In the genomic region with DNA sequence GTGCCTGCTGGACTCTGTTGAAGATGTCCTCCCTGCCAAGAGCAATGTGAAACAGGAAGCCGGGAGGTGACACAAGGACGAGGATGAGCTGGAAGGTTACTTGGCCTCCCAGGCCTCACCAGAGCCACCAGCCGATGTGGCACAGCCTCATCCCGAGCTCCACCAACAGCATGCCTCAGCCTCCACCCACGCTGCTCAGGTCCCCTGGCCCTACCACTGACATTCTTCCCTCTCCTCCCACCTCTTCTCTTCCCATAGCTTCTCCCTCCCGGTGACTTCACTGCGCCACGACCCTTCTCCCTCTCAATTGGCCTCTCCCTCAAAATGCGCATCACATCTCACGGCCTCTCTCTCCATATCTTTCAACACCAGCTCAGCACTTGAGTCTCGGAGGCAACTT, we compare ENCODE assay signal across 16 cellular contexts.
DNase-seq lines count a peak whose midpoint lies in the region; ATAC-seq lines count a peak whose summit lies in the region.
"Had no signal": no experiment of that assay in that cellular context is flagged by ENCODE, and none has a peak within 500 bp of the region (broad histone marks: within the 10 kb centered on the region; RNA-seq: fewer than 3 reads in every experiment).

No MANE protein-coding gene starts in this region.

- H3K27me3 ChIP-seq in right cardiac atrium (ENCODE audit: control insufficient read depth, insufficient read depth), result no peaks in the 10 kb centered on the region
- H3K27me3 ChIP-seq: BLaER1 had no signal

- 43% methylated on average over 11 of the region's 11 CpGs for WGBS in right cardiac atrium

- no peak overlapping the region for H3K27ac Mint-ChIP-seq in activated CD4-positive, alpha-beta memory T cell treated with anti-CD3 and anti-CD28 coated beads, Interleukin-2, amount 10 ng/mL, durations not matched to agents 7 days and 5 days
- H3K27ac Mint-ChIP-seq in stimulated activated naive B cell treated with anti-CD40 and anti-IgM and Interleukin-4, amounts not matched to agents 10 μg/mL and 1 μg/mL and 100 μg/mL, for 72 hours, result no peak overlapping the region
- H3K27ac Mint-ChIP-seq in activated naive CD4-positive, alpha-beta T cell treated with anti-CD3 and anti-CD28 coated beads, Interleukin-2, amount 50 U/mL, for 72 hours, result no peak overlapping the region
- H3K27ac Mint-ChIP-seq: CD8-positive, alpha-beta memory T cell; IgD-negative memory B cell had no signal

- POLR2A ChIA-PET in activated CD4-positive, alpha-beta memory T cell treated with anti-CD3 and anti-CD28 coated beads, Interleukin-2, amount 10 ng/mL, durations not matched to agents 7 days and 5 days (lab: Charles Lee), result no interaction called here

- H3K27ac ChIP-seq in right cardiac atrium (ENCODE audit: low read length), result peak overlapping the region; percentile 13
- H3K27ac ChIP-seq: BLaER1, GM23248 had no signal

- H3K4me3 ChIP-seq in right cardiac atrium (ENCODE audit: low read length), result no peak overlapping the region
- H3K4me3 ChIP-seq: BLaER1, GM12878, GM23248 had no signal

- H3K9me3 ChIP-seq in right cardiac atrium (ENCODE audit: control insufficient read depth, low read length), result no peaks in the 10 kb centered on the region
- H3K9me3 ChIP-seq: BLaER1, Caco-2 had no signal

- H3K9me3 Mint-ChIP-seq in activated CD4-positive, alpha-beta memory T cell treated with anti-CD3 and anti-CD28 coated beads, Interleukin-2, amount 10 ng/mL, durations not matched to agents 7 days and 5 days, result no peaks in the 10 kb centered on the region
- peaks cover 0 to 6% of the 10 kb centered on the region in 2 donors for H3K9me3 Mint-ChIP-seq in stimulated activated naive B cell treated with anti-CD40 and anti-IgM and Interleukin-4, amounts not matched to agents 10 μg/mL and 1 μg/mL and 100 μg/mL, for 72 hours
- H3K9me3 Mint-ChIP-seq in activated naive CD4-positive, alpha-beta T cell treated with anti-CD3 and anti-CD28 coated beads, Interleukin-2, amount 50 U/mL, for 72 hours, result no peaks in the 10 kb centered on the region
- H3K9me3 Mint-ChIP-seq: CD8-positive, alpha-beta memory T cell; H9; IgD-negative memory B cell had no signal

- H3K4me1 ChIP-seq in right cardiac atrium (ENCODE audit: control insufficient read depth, insufficient read depth, low read length), result peaks cover 4% of the 10 kb centered on the region
- H3K4me1 ChIP-seq: BLaER1, Caco-2 had no signal

- H3K4me3 Mint-ChIP-seq in activated CD4-positive, alpha-beta memory T cell treated with anti-CD3 and anti-CD28 coated beads, Interleukin-2, amount 10 ng/mL, durations not matched to agents 7 days and 5 days, result no peak overlapping the region
- H3K4me3 Mint-ChIP-seq in stimulated activated naive B cell treated with anti-CD40 and anti-IgM and Interleukin-4, amounts not matched to agents 10 μg/mL and 1 μg/mL and 100 μg/mL, for 72 hours, result no peak overlapping the region
- H3K4me3 Mint-ChIP-seq: CD8-positive, alpha-beta memory T cell; H9; IgD-negative memory B cell had no signal

- intact Hi-C loops in Right ventricle myocardium superior (cut with DNase I) (no loop called here), cardiac septum (cut with DNase I) (no loop called here), right cardiac atrium (cut with DNase I) (no loop called here)

- H3K27me3 Mint-ChIP-seq in activated CD4-positive, alpha-beta memory T cell treated with anti-CD3 and anti-CD28 coated beads, Interleukin-2, amount 10 ng/mL, durations not matched to agents 7 days and 5 days, result peaks cover 3% of the 10 kb centered on the region
- H3K27me3 Mint-ChIP-seq in stimulated activated naive B cell treated with anti-CD40 and anti-IgM and Interleukin-4, amounts not matched to agents 10 μg/mL and 1 μg/mL and 100 μg/mL, for 72 hours, result no peaks in the 10 kb centered on the region
- H3K27me3 Mint-ChIP-seq: IgD-negative memory B cell had no signal

- ATAC-seq in Right ventricle myocardium superior (ENCODE audit: poor library complexity) (peak; percentile 72), right cardiac atrium (peak; percentile 59 to 69)
- no peak for ATAC-seq in stimulated activated naive B cell treated with anti-CD40 and anti-IgM and Interleukin-4, amounts not matched to agents 10 μg/mL and 1 μg/mL and 100 μg/mL, for 72 hours (replicated peaks)
- ATAC-seq in activated naive CD4-positive, alpha-beta T cell treated with anti-CD3 and anti-CD28 coated beads, Interleukin-2, amount 50 U/mL, for 72 hours, result no peak
- ATAC-seq: GM12878 had no signal

- no peaks in the 10 kb centered on the region for H3K4me1 Mint-ChIP-seq in activated CD4-positive, alpha-beta memory T cell treated with anti-CD3 and anti-CD28 coated beads, Interleukin-2, amount 10 ng/mL, durations not matched to agents 7 days and 5 days
- no peaks in the 10 kb centered on the region for H3K4me1 Mint-ChIP-seq in stimulated activated naive B cell treated with anti-CD40 and anti-IgM and Interleukin-4, amounts not matched to agents 10 μg/mL and 1 μg/mL and 100 μg/mL, for 72 hours
- H3K4me1 Mint-ChIP-seq: CD8-positive, alpha-beta memory T cell had no signal

- CTCF ChIA-PET in activated CD4-positive, alpha-beta memory T cell treated with anti-CD3 and anti-CD28 coated beads, Interleukin-2, amount 10 ng/mL, durations not matched to agents 7 days and 5 days (lab: Charles Lee), result no interaction called here

- no peaks in the 10 kb centered on the region for H3K36me3 Mint-ChIP-seq in activated CD4-positive, alpha-beta memory T cell treated with anti-CD3 and anti-CD28 coated beads, Interleukin-2, amount 10 ng/mL, durations not matched to agents 7 days and 5 days (ENCODE audit: low read depth)
- peaks cover 50 to 83% of the 10 kb centered on the region in 2 donors for H3K36me3 Mint-ChIP-seq in stimulated activated naive B cell treated with anti-CD40 and anti-IgM and Interleukin-4, amounts not matched to agents 10 μg/mL and 1 μg/mL and 100 μg/mL, for 72 hours
- no peaks in the 10 kb centered on the region for H3K36me3 Mint-ChIP-seq in activated naive CD4-positive, alpha-beta T cell treated with anti-CD3 and anti-CD28 coated beads, Interleukin-2, amount 50 U/mL, for 72 hours
- H3K36me3 Mint-ChIP-seq: CD8-positive, alpha-beta memory T cell had no signal

- no peak for DNase-seq in Right ventricle myocardium superior
- no peak for DNase-seq in cardiac septum (ENCODE audit: low spot score)
- peak; percentile 25 for DNase-seq in cerebellar cortex (ENCODE audit: low spot score)
- peak in 1 of 3 donors; percentile 65 for DNase-seq in right cardiac atrium
- DNase-seq in activated CD4-positive, alpha-beta memory T cell treated with anti-CD3 and anti-CD28 coated beads, Interleukin-2, amount 10 ng/mL, durations not matched to agents 7 days and 5 days, result no peak
- no peak for DNase-seq in stimulated activated naive B cell treated with anti-CD40 and anti-IgM and Interleukin-4, amounts not matched to agents 10 μg/mL and 1 μg/mL and 100 μg/mL, for 72 hours
- no peak for DNase-seq in activated naive CD4-positive, alpha-beta T cell treated with anti-CD3 and anti-CD28 coated beads, Interleukin-2, amount 50 U/mL, for 72 hours (ENCODE audit: low spot score in 2 of 2)
- DNase-seq: 8988T; AML-193; Caco-2; CD8-positive, alpha-beta memory T cell; GM23248; H9 had no signal

Comparison
In these comparisons a context has a peak if more than half of its experiments do, and no peak if none do; other contexts are left out.
1. ATAC-seq: peak in Right ventricle myocardium superior (single experiment) and right cardiac atrium (2 of 2); none in stimulated activated naive B cell treated with anti-CD40 and anti-IgM and Interleukin-4, amounts not matched to agents 10 μg/mL and 1 μg/mL and 100 μg/mL, for 72 hours (0 of 2) and activated naive CD4-positive, alpha-beta T cell treated with anti-CD3 and anti-CD28 coated beads, Interleukin-2, amount 50 U/mL, for 72 hours (0 of 2).